Comparison of ENCODE assay signal across 1 cellular context in the genomic region with DNA sequence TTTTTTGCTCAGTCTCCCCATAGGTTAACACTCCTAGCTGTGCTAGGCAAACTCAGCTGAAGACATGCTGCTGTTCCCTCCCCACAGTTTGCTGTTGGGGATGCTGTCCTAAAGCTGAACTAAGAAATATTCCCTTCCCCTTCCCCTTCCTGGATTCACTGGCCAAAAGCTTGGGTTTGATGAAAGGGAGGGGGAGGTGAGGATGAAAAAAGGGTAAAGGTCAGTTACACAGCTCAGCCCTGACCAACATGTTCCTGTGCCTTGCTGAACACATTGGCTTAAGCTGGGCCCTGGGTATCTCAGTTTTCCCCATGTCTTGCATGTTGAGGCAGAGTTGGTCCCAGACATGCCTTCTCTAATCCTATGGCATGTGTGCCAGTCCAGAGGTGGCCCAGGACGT.
TF ChIP-seq lines count a peak whose summit lies in the region.

No MANE protein-coding gene starts in this region.

TF ChIP-seq in GM23338, 12 proteins besides CTCF, POLR2A, EP300 and RAD21 (continued from another document):
- TF ChIP-seq, protein P1, sequence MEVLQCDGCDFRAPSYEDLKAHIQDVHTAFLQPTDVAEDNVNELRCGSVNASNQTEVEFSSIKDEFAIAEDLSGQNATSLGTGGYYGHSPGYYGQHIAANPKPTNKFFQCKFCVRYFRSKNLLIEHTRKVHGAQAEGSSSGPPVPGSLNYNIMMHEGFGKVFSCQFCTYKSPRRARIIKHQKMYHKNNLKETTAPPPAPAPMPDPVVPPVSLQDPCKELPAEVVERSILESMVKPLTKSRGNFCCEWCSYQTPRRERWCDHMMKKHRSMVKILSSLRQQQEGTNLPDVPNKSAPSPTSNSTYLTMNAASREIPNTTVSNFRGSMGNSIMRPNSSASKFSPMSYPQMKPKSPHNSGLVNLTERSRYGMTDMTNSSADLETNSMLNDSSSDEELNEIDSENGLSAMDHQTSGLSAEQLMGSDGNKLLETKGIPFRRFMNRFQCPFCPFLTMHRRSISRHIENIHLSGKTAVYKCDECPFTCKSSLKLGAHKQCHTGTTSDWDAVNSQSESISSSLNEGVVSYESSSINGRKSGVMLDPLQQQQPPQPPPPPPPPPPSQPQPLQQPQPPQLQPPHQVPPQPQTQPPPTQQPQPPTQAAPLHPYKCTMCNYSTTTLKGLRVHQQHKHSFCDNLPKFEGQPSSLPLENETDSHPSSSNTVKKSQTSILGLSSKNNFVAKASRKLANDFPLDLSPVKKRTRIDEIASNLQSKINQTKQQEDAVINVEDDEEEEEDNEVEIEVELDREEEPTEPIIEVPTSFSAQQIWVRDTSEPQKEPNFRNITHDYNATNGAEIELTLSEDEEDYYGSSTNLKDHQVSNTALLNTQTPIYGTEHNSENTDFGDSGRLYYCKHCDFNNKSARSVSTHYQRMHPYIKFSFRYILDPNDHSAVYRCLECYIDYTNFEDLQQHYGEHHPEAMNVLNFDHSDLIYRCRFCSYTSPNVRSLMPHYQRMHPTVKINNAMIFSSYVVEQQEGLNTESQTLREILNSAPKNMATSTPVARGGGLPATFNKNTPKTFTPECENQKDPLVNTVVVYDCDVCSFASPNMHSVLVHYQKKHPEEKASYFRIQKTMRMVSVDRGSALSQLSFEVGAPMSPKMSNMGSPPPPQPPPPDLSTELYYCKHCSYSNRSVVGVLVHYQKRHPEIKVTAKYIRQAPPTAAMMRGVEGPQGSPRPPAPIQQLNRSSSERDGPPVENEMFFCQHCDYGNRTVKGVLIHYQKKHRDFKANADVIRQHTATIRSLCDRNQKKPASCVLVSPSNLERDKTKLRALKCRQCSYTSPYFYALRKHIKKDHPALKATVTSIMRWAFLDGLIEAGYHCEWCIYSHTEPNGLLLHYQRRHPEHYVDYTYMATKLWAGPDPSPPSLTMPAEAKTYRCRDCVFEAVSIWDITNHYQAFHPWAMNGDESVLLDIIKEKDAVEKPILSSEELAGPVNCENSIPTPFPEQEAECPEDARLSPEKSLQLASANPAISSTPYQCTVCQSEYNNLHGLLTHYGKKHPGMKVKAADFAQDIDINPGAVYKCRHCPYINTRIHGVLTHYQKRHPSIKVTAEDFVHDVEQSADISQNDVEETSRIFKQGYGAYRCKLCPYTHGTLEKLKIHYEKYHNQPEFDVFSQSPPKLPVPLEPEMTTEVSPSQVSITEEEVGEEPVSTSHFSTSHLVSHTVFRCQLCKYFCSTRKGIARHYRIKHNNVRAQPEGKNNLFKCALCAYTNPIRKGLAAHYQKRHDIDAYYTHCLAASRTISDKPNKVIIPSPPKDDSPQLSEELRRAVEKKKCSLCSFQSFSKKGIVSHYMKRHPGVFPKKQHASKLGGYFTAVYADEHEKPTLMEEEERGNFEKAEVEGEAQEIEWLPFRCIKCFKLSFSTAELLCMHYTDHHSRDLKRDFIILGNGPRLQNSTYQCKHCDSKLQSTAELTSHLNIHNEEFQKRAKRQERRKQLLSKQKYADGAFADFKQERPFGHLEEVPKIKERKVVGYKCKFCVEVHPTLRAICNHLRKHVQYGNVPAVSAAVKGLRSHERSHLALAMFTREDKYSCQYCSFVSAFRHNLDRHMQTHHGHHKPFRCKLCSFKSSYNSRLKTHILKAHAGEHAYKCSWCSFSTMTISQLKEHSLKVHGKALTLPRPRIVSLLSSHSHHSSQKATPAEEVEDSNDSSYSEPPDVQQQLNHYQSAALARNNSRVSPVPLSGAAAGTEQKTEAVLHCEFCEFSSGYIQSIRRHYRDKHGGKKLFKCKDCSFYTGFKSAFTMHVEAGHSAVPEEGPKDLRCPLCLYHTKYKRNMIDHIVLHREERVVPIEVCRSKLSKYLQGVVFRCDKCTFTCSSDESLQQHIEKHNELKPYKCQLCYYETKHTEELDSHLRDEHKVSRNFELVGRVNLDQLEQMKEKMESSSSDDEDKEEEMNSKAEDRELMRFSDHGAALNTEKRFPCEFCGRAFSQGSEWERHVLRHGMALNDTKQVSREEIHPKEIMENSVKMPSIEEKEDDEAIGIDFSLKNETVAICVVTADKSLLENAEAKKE (CRISPR knock-in tag; IDR thresholded peaks at IDR 0.05): no peak
- TF ChIP-seq EZH2 (IDR thresholded peaks at IDR 0.05; ENCODE audit: low read depth, unreplicated experiment): no peak
- TF ChIP-seq, protein P2, sequence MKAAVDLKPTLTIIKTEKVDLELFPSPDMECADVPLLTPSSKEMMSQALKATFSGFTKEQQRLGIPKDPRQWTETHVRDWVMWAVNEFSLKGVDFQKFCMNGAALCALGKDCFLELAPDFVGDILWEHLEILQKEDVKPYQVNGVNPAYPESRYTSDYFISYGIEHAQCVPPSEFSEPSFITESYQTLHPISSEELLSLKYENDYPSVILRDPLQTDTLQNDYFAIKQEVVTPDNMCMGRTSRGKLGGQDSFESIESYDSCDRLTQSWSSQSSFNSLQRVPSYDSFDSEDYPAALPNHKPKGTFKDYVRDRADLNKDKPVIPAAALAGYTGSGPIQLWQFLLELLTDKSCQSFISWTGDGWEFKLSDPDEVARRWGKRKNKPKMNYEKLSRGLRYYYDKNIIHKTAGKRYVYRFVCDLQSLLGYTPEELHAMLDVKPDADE (IDR thresholded peaks at IDR 0.05): no peak
- no peak for TF ChIP-seq ZNF331 (CRISPR knock-in tag; IDR thresholded peaks at IDR 0.05; ENCODE audit: low read depth)
- TF ChIP-seq POLR2AphosphoS5 (IDR thresholded peaks at IDR 0.05; ENCODE audit: low read depth): no peak
- no peak for TF ChIP-seq CREB1 (CRISPR knock-in tag; IDR thresholded peaks at IDR 0.05; ENCODE audit: low read depth)
- TF ChIP-seq NANOG (IDR thresholded peaks at IDR 0.05; ENCODE audit: borderline replicate concordance): no peak
- TF ChIP-seq, protein P3, sequence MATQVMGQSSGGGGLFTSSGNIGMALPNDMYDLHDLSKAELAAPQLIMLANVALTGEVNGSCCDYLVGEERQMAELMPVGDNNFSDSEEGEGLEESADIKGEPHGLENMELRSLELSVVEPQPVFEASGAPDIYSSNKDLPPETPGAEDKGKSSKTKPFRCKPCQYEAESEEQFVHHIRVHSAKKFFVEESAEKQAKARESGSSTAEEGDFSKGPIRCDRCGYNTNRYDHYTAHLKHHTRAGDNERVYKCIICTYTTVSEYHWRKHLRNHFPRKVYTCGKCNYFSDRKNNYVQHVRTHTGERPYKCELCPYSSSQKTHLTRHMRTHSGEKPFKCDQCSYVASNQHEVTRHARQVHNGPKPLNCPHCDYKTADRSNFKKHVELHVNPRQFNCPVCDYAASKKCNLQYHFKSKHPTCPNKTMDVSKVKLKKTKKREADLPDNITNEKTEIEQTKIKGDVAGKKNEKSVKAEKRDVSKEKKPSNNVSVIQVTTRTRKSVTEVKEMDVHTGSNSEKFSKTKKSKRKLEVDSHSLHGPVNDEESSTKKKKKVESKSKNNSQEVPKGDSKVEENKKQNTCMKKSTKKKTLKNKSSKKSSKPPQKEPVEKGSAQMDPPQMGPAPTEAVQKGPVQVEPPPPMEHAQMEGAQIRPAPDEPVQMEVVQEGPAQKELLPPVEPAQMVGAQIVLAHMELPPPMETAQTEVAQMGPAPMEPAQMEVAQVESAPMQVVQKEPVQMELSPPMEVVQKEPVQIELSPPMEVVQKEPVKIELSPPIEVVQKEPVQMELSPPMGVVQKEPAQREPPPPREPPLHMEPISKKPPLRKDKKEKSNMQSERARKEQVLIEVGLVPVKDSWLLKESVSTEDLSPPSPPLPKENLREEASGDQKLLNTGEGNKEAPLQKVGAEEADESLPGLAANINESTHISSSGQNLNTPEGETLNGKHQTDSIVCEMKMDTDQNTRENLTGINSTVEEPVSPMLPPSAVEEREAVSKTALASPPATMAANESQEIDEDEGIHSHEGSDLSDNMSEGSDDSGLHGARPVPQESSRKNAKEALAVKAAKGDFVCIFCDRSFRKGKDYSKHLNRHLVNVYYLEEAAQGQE (IDR thresholded peaks at IDR 0.05; ENCODE audit: unreplicated experiment): no peak
